9 cellular contexts compared by ENCODE assay signal in the genomic region with DNA sequence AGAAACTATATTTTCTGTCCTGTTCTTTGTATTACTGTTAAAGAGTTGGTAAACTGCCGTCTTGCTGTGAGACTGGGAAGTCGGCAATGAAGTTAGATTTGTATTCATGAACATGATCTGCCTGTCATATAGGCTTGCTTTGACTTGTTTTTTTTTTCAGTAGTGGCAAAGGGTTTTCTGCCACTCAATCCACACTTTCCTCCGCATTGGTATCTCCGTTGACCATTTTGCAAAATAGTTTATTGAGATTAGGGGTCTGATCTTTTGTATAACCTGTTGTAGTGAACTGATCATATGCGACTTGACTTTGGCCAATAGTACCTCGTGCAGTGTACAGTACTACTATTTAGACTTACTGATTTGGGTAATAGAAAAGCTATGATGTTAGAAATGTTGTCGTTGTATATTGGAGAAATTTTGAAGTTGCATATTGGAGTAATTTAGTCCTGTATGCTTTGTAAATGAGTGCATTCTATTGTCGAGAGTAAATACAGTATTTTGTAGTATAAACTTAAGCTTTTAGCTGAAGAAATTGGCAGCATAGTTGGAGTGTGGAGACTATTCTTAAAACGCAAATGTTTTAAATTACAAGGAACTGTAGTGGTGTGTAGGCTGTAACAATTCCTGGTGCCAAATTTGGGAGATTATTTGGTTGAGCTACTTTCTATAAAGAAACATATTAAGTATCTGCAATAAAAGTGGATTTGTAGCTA. TPM values are rescaled to one million over a fixed set of nuclear protein-coding genes. Genes with fewer than 3 reads are reported as not detected.
DNase-seq lines count a peak whose midpoint lies in the region; ATAC-seq and TF ChIP-seq lines count a peak whose summit lies in the region.
"Had no signal": no experiment of that assay in that cellular context is flagged by ENCODE, and none has a peak within 500 bp of the region (broad histone marks: within the 10 kb centered on the region; RNA-seq: fewer than 3 reads in every experiment).

No MANE protein-coding gene starts in this region.

- TF ChIP-seq CTCF in esophagus squamous epithelium (IDR thresholded peaks at IDR 0.05): no peak

- intact Hi-C loops in esophagus squamous epithelium (cut with DNase I): no loop called here

- no peak overlapping the region for H3K4me3 Mint-ChIP-seq in activated CD4-positive, alpha-beta T cell treated with anti-CD3 and anti-CD28 coated beads, Interleukin-2, amount 10 ng/mL, durations not matched to agents 7 days and 5 days
- H3K4me3 Mint-ChIP-seq: natural killer cell treated with Interleukin-12 subunit alpha and Interleukin-12 subunit beta and Interleukin-15 and Interleukin-18, amount 100 ng/mL, for 72 hours had no signal

- POLR2A ChIA-PET in activated CD4-positive, alpha-beta T cell treated with anti-CD3 and anti-CD28 coated beads, Interleukin-2, amount 10 ng/mL, durations not matched to agents 7 days and 5 days (lab: Charles Lee): interaction anchor here (0.6 kb wide), 1 partner anchor 132 kb away, joined by 3 read pairs; no protein-coding TSS in a partner anchor

- H3K4me1 ChIP-seq in NT2/D1 (ENCODE audit: insufficient read depth, insufficient read length) (peaks cover 2% of the 10 kb centered on the region), esophagus squamous epithelium (peaks cover 8 to 51% (median 12%) of the 10 kb centered on the region in 3 donors), rectal smooth muscle tissue (ENCODE audit: control insufficient read depth, insufficient read depth, low read length) (no peaks in the 10 kb centered on the region)

- H3K4me1 Mint-ChIP-seq in activated CD4-positive, alpha-beta T cell treated with anti-CD3 and anti-CD28 coated beads, Interleukin-2, amount 10 ng/mL, durations not matched to agents 7 days and 5 days: peaks cover 12% of the 10 kb centered on the region

- no peak for TF ChIP-seq POLR2A in esophagus squamous epithelium (IDR thresholded peaks at IDR 0.05)

- H3K27me3 Mint-ChIP-seq in activated CD4-positive, alpha-beta T cell treated with anti-CD3 and anti-CD28 coated beads, Interleukin-2, amount 10 ng/mL, durations not matched to agents 7 days and 5 days: no peaks in the 10 kb centered on the region
- H3K27me3 Mint-ChIP-seq: natural killer cell treated with Interleukin-12 subunit alpha and Interleukin-12 subunit beta and Interleukin-15 and Interleukin-18, amount 100 ng/mL, for 72 hours had no signal

- peak overlapping the region; percentile 95 to 98 (median 96) for H3K27ac ChIP-seq in esophagus squamous epithelium
- peak overlapping the region; percentile 99 for H3K27ac ChIP-seq in rectal smooth muscle tissue (ENCODE audit: low read depth, low read length)

- CTCF ChIA-PET in activated CD4-positive, alpha-beta T cell treated with anti-CD3 and anti-CD28 coated beads, Interleukin-2, amount 10 ng/mL, durations not matched to agents 7 days and 5 days (lab: Charles Lee): interaction anchor here (0.6 to 1.5 kb wide), 3 partner anchors 131 to 233 kb away, joined by 3 read pairs; no protein-coding TSS in a partner anchor

- no peak for ATAC-seq in GM19467 (IDR thresholded peaks at IDR 0.05; ENCODE audit: unreplicated experiment)
- no peak for ATAC-seq in HG02884 (IDR thresholded peaks at IDR 0.05; ENCODE audit: unreplicated experiment)
- ATAC-seq in HG02870 (IDR thresholded peaks at IDR 0.05; ENCODE audit: unreplicated experiment): no peak
- ATAC-seq: natural killer cell treated with Interleukin-12 subunit alpha and Interleukin-12 subunit beta and Interleukin-15 and Interleukin-18, amount 100 ng/mL, for 72 hours had no signal

- H3K27me3 ChIP-seq in NT2/D1 (ENCODE audit: insufficient read depth, insufficient read length): peaks cover 18% of the 10 kb centered on the region
- H3K27me3 ChIP-seq in esophagus squamous epithelium: no peaks in the 10 kb centered on the region
- no peaks in the 10 kb centered on the region for H3K27me3 ChIP-seq in rectal smooth muscle tissue (ENCODE audit: control insufficient read depth, insufficient read depth, low read length)

- DNase-seq in ELR (ENCODE audit: low read depth): peak; percentile 21
- no peak for DNase-seq in NT2/D1 (ENCODE audit: low read depth, low spot score)
- DNase-seq in esophagus squamous epithelium (lab: John Stamatoyannopoulos, UW): no peak
- no peak for DNase-seq in activated CD4-positive, alpha-beta T cell treated with anti-CD3 and anti-CD28 coated beads, Interleukin-2, amount 10 ng/mL, durations not matched to agents 7 days and 5 days

- H3K9ac ChIP-seq in NT2/D1 (ENCODE audit: insufficient read length, low read depth): peak overlapping the region; percentile 93
- H3K9ac ChIP-seq in rectal smooth muscle tissue (ENCODE audit: low read length): no peak overlapping the region

- H3K27ac Mint-ChIP-seq in activated CD4-positive, alpha-beta T cell treated with anti-CD3 and anti-CD28 coated beads, Interleukin-2, amount 10 ng/mL, durations not matched to agents 7 days and 5 days: no peak overlapping the region
- H3K27ac Mint-ChIP-seq: natural killer cell treated with Interleukin-12 subunit alpha and Interleukin-12 subunit beta and Interleukin-15 and Interleukin-18, amount 100 ng/mL, for 72 hours had no signal

- H3K36me3 Mint-ChIP-seq in activated CD4-positive, alpha-beta T cell treated with anti-CD3 and anti-CD28 coated beads, Interleukin-2, amount 10 ng/mL, durations not matched to agents 7 days and 5 days (ENCODE audit: low read depth): peaks cover 6% of the 10 kb centered on the region
- H3K36me3 Mint-ChIP-seq: natural killer cell treated with Interleukin-12 subunit alpha and Interleukin-12 subunit beta and Interleukin-15 and Interleukin-18, amount 100 ng/mL, for 72 hours had no signal

- H3K9me3 Mint-ChIP-seq in activated CD4-positive, alpha-beta T cell treated with anti-CD3 and anti-CD28 coated beads, Interleukin-2, amount 10 ng/mL, durations not matched to agents 7 days and 5 days: no peaks in the 10 kb centered on the region
- H3K9me3 Mint-ChIP-seq: natural killer cell treated with Interleukin-12 subunit alpha and Interleukin-12 subunit beta and Interleukin-15 and Interleukin-18, amount 100 ng/mL, for 72 hours had no signal

- 2 to 7% methylated on average over 9 of the region's 9 CpGs for WGBS in esophagus squamous epithelium, 2 donors

- no peaks in the 10 kb centered on the region for H3K9me3 ChIP-seq in NT2/D1 (ENCODE audit: insufficient read depth, low read length)
- no peaks in the 10 kb centered on the region for H3K9me3 ChIP-seq in esophagus squamous epithelium

- H3K4me3 ChIP-seq in NT2/D1 (ENCODE audit: insufficient read length, low read depth) (peak overlapping the region; percentile 80), esophagus squamous epithelium (peak overlapping the region; percentile 81 to 98 (median 96)), rectal smooth muscle tissue (ENCODE audit: low read length) (peak overlapping the region; percentile 83)

- H3K36me3 ChIP-seq in NT2/D1 (ENCODE audit: insufficient read depth, insufficient read length, low read length): no peaks in the 10 kb centered on the region
- peaks cover 0 to 5% (median 0%) of the 10 kb centered on the region in 3 donors for H3K36me3 ChIP-seq in esophagus squamous epithelium
- H3K36me3 ChIP-seq in rectal smooth muscle tissue (ENCODE audit: control insufficient read depth, insufficient read depth, low read length): no peaks in the 10 kb centered on the region

RNA-seq across cellular contexts. Expression of a gene that starts 1.8 kb away (rescaled TPM):
- 10 to 100 TPM; 32.7 to 65.8 (median 50.7) TPM for total RNA-seq in esophagus squamous epithelium
- total RNA-seq in activated CD4-positive, alpha-beta T cell treated with anti-CD3 and anti-CD28 coated beads, Interleukin-2, amount 10 ng/mL, durations not matched to agents 7 days and 5 days: 10 to 100 TPM; 37.6 to 42.7 TPM
